Comparison of ENCODE assay signal across 8 cellular contexts in the genomic region with DNA sequence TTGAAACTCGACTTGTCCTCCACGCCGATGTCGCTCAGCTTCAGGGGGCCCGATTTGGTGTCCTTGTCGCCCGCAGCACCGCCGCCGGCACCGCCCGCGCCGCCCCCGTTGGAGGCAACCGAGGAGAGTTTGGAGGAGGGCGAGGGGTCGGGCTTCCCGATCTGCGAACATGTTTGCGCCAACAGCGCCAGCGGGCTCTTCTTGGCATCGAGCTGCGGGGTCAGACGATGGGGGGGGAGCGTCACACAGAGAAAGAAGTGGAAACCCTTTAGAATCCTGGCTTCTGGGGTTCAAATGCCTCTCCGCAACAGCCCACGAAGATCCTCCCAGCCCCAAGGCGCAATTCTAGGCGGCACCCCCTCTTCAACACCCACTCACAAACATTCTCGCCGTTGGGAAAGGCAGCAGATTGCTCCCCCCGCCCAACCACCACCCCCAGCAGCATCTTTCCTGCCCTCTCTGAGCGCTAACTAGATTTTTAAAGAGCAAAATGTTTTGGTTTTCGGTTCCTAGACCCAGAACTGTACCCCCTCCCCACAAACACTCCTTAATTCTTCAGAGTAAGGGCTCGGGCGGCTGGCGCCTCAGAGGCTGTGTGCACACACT. TPM values are rescaled to one million over a fixed set of nuclear protein-coding genes. Genes with fewer than 3 reads are reported as not detected.
DNase-seq lines count a peak whose midpoint lies in the region; ATAC-seq and TF ChIP-seq lines count a peak whose summit lies in the region.

No MANE protein-coding gene starts in this region.

- H3K4me1 Mint-ChIP-seq in T-helper 1 cell treated with Interleukin-12 subunit alpha and Interleukin-12 subunit beta and Interleukin-4 antibody, amounts not matched to agents 30 μg/mL and 1 μg/mL, for 36 hours (ENCODE audit: low read depth) = peaks cover 17% of the 10 kb centered on the region

- H3K4me3 ChIP-seq in SK-N-MC (peak overlapping the region; percentile 84), fibroblast of villous mesenchyme (ENCODE audit: low read depth, low read length) (peak overlapping the region; percentile 92), psoas muscle (peak overlapping the region; percentile 90)

- H3K4me1 ChIP-seq in psoas muscle = peaks cover 11% of the 10 kb centered on the region

- H3K27ac ChIP-seq in SK-N-MC (no peak overlapping the region), psoas muscle (peak overlapping the region; percentile 87)

- no peak overlapping the region for H3K27ac Mint-ChIP-seq in T-helper 1 cell treated with Interleukin-12 subunit alpha and Interleukin-12 subunit beta and Interleukin-4 antibody, amounts not matched to agents 30 μg/mL and 1 μg/mL, for 36 hours

- intact Hi-C loops in psoas muscle (cut with DNase I) = loop anchor here (2.0 to 10.0 kb wide), 8 partner anchors 103 to 1145 kb away; no protein-coding TSS in a partner anchor

- DNase-seq in T-helper 1 cell (no peak), SK-N-MC (ENCODE audit: low read depth, low spot score) (no peak), fibroblast of villous mesenchyme (ENCODE audit: low read depth) (no peak), psoas muscle (no peak)

- peaks cover 0 to 75% (median 5%) of the 10 kb centered on the region in 3 donors for H3K27me3 ChIP-seq in psoas muscle (ENCODE audit: insufficient read depth in 3 of 3, low read length in 2 of 3)

- TF ChIP-seq CTCF in fibroblast of villous mesenchyme (IDR thresholded peaks at IDR 0.05; ENCODE audit: insufficient read depth, low read depth, low read length) (no peak), psoas muscle (IDR thresholded peaks at IDR 0.05) (no peak)

- no peaks in the 10 kb centered on the region for H3K9me3 ChIP-seq in SK-N-MC (ENCODE audit: low read depth, low read length)
- no peaks in the 10 kb centered on the region for H3K9me3 ChIP-seq in psoas muscle

- ATAC-seq in psoas muscle (no peak), HG03139 (IDR thresholded peaks at IDR 0.05; ENCODE audit: unreplicated experiment) (no peak), GM21717 (IDR thresholded peaks at IDR 0.05; ENCODE audit: unreplicated experiment) (no peak), GM21528 (IDR thresholded peaks at IDR 0.05; ENCODE audit: low FRiP score, unreplicated experiment) (no peak)

- no peaks in the 10 kb centered on the region for H3K9me3 Mint-ChIP-seq in T-helper 1 cell treated with Interleukin-12 subunit alpha and Interleukin-12 subunit beta and Interleukin-4 antibody, amounts not matched to agents 30 μg/mL and 1 μg/mL, for 36 hours

- peaks cover 62% of the 10 kb centered on the region for H3K27me3 Mint-ChIP-seq in T-helper 1 cell treated with Interleukin-12 subunit alpha and Interleukin-12 subunit beta and Interleukin-4 antibody, amounts not matched to agents 30 μg/mL and 1 μg/mL, for 36 hours (ENCODE audit: low read depth)

- peaks cover 3% of the 10 kb centered on the region for H3K36me3 Mint-ChIP-seq in T-helper 1 cell treated with Interleukin-12 subunit alpha and Interleukin-12 subunit beta and Interleukin-4 antibody, amounts not matched to agents 30 μg/mL and 1 μg/mL, for 36 hours (ENCODE audit: low read depth)

- H3K4me3 Mint-ChIP-seq in T-helper 1 cell treated with Interleukin-12 subunit alpha and Interleukin-12 subunit beta and Interleukin-4 antibody, amounts not matched to agents 30 μg/mL and 1 μg/mL, for 36 hours = peak overlapping the region; percentile 62

- no peaks in the 10 kb centered on the region for H3K36me3 ChIP-seq in SK-N-MC (ENCODE audit: insufficient read depth, low read length)
- H3K36me3 ChIP-seq in psoas muscle (ENCODE audit: insufficient read depth in 1 of 2, low read depth in 1 of 2) = no peaks in the 10 kb centered on the region

- WGBS in psoas muscle, 3 donors = 1% methylated on average over 35 to 39 of the region's 39 CpGs

- peak overlapping the region; percentile 15 for H3K9ac ChIP-seq in SK-N-MC (ENCODE audit: insufficient read length)

RNA-seq across cellular contexts. Expression of gene ZNF503, which starts 1.3 kb away (rescaled TPM):
- total RNA-seq in fibroblast of villous mesenchyme (7.8 and 11.9 TPM in 2 replicates), psoas muscle (1 to 10 TPM; 2.3 to 5.7 (median 4.7) TPM)
- 1 to 10 TPM; 1.1 to 2.0 (median 1.7) TPM for polyA plus RNA-seq in psoas muscle

RNA-seq across cellular contexts. Expression of gene LRMDA, which starts 31.2 kb away (rescaled TPM):
- total RNA-seq in fibroblast of villous mesenchyme = under 0.01 and 0.64 TPM in 2 replicates
- 1 to 10 TPM; 2.4 to 5.7 (median 2.6) TPM for total RNA-seq in psoas muscle
- polyA plus RNA-seq in psoas muscle = 1 to 10 TPM; 1.0 to 2.9 (median 1.5) TPM
